In genomic region chr12:45257185-45257585, GRCh38 we compare ENCODE assay signal across 11 cellular contexts.
DNase-seq lines count a peak whose midpoint lies in the region; ATAC-seq lines count a peak whose summit lies in the region.
"Had no signal": no experiment of that assay in that cellular context is flagged by ENCODE, and none has a peak within 500 bp of the region (broad histone marks: within the 10 kb centered on the region; RNA-seq: fewer than 3 reads in every experiment).

No MANE protein-coding gene starts in this region.

- ATAC-seq in GM19324 (IDR thresholded peaks at IDR 0.05; ENCODE audit: low FRiP score, unreplicated experiment) (peak; percentile 87), HG03064 (IDR thresholded peaks at IDR 0.05; ENCODE audit: low read depth, unreplicated experiment) (peak; percentile 71)
- ATAC-seq: activated T-helper 17 cell treated with anti-CD3 and anti-CD28 coated beads, Interleukin-2, amount 50 U/mL, for 72 hours had no signal

- H3K27me3 ChIP-seq in BLaER1: no peaks in the 10 kb centered on the region
- H3K27me3 ChIP-seq: neutrophil had no signal

- H3K27ac ChIP-seq in BLaER1: peak overlapping the region; percentile 27; the same call in 1 of the 2 replicates
- H3K27ac ChIP-seq: C4-2B, neutrophil had no signal

- no peaks in the 10 kb centered on the region for H3K9me3 ChIP-seq in BLaER1
- H3K9me3 ChIP-seq: neutrophil had no signal

- peaks cover 19% of the 10 kb centered on the region for H3K4me1 ChIP-seq in BLaER1

- peaks cover 33% of the 10 kb centered on the region; the same call in 1 of the 2 replicates for H4K20me1 ChIP-seq in BLaER1

- H3K9ac ChIP-seq in BLaER1: no peak overlapping the region

- DNase-seq in SKM-1 treated with dmso at 0.1 percent for 144 hours (lab: John Stamatoyannopoulos, UW; ENCODE audit: unreplicated experiment) (peak; percentile 45), iPS-NIHi11 (ENCODE audit: low spot score) (no peak), NCI-H1092 (lab: John Stamatoyannopoulos, UW) (no peak), NCI-H146 treated with DMSO at 0.1 percent for 48 hours (lab: John Stamatoyannopoulos, UW; ENCODE audit: unreplicated experiment) (no peak), AG20443 (ENCODE audit: low spot score) (no peak)

- no peak overlapping the region for H3K4me3 ChIP-seq in BLaER1

- peak overlapping the region; percentile 53 for H3K4me2 ChIP-seq in BLaER1

- peaks cover 20% of the 10 kb centered on the region; the same call in 1 of the 2 replicates for H3K36me3 ChIP-seq in BLaER1
- H3K36me3 ChIP-seq: neutrophil had no signal
